In genomic region chr3:46935168-46935858, GRCh38 we compare ENCODE assay signal across 8 cellular contexts. TPM values are rescaled to one million over a fixed set of nuclear protein-coding genes. Genes with fewer than 3 reads are reported as not detected.
DNase-seq lines count a peak whose midpoint lies in the region; ATAC-seq, FAIRE-seq and TF ChIP-seq lines count a peak whose summit lies in the region.

No MANE protein-coding gene starts in this region.

- H3K9me3 Mint-ChIP-seq in activated CD4-positive, alpha-beta T cell treated with anti-CD3 and anti-CD28 coated beads, Interleukin-2, amount 10 ng/mL, durations not matched to agents 7 days and 5 days: no peaks in the 10 kb centered on the region

- peaks cover 42 to 48% of the 10 kb centered on the region in 2 donors for H3K4me1 ChIP-seq in small intestine (ENCODE audit: control insufficient read depth in 2 of 2, insufficient read depth in 1 of 2, low read depth in 1 of 2, low read length in 1 of 2)

- POLR2A ChIA-PET in activated CD4-positive, alpha-beta T cell treated with anti-CD3 and anti-CD28 coated beads, Interleukin-2, amount 10 ng/mL, durations not matched to agents 7 days and 5 days (lab: Charles Lee): no interaction called here

- H3K9me3 ChIP-seq in small intestine (ENCODE audit: control insufficient read depth, low read depth): no peaks in the 10 kb centered on the region

- 46 to 67% (median 59%) methylated on average over 7 of the region's 7 CpGs for WGBS in small intestine, 3 donors

- no peak overlapping the region for H3K4me3 ChIP-seq in astrocyte of the spinal cord (ENCODE audit: low read depth, low read length)
- no peak overlapping the region for H3K4me3 ChIP-seq in small intestine (ENCODE audit: low read depth in 1 of 2, low read length in 2 of 2)

- no peaks in the 10 kb centered on the region for H3K27me3 ChIP-seq in small intestine (ENCODE audit: control insufficient read depth in 2 of 2, insufficient read depth in 2 of 2, low read length in 2 of 2)

- TF ChIP-seq CTCF in AG09319 (IDR thresholded peaks at IDR 0.05; ENCODE audit: low read depth, low read length): peak; percentile 81
- peak; percentile 86 for TF ChIP-seq CTCF in astrocyte of the spinal cord (IDR thresholded peaks at IDR 0.05; ENCODE audit: low read depth, low read length)

- H3K4me3 Mint-ChIP-seq in activated CD4-positive, alpha-beta T cell treated with anti-CD3 and anti-CD28 coated beads, Interleukin-2, amount 10 ng/mL, durations not matched to agents 7 days and 5 days: no peak overlapping the region

- in situ Hi-C loops in astrocyte of the spinal cord (cut with HindIII; ENCODE audit: low sequenced_read_pairs): no loop called here

- no peaks in the 10 kb centered on the region for H3K27me3 Mint-ChIP-seq in activated CD4-positive, alpha-beta T cell treated with anti-CD3 and anti-CD28 coated beads, Interleukin-2, amount 10 ng/mL, durations not matched to agents 7 days and 5 days

- H3K27ac ChIP-seq in small intestine (ENCODE audit: low read depth in 1 of 2, low read length in 1 of 2): peak overlapping the region; percentile 64 to 84

- no peak for FAIRE-seq in small intestine (lab: Jason Lieb, UNC)

- peaks cover 35% of the 10 kb centered on the region for H3K36me3 Mint-ChIP-seq in activated CD4-positive, alpha-beta T cell treated with anti-CD3 and anti-CD28 coated beads, Interleukin-2, amount 10 ng/mL, durations not matched to agents 7 days and 5 days (ENCODE audit: low read depth)

- peak; percentile 81 for DNase-seq in AG09319 (ENCODE audit: extremely low read depth, low read depth)
- DNase-seq in HuH-7.5 (ENCODE audit: low spot score): peak; percentile 71
- peak; percentile 95 for DNase-seq in astrocyte of the spinal cord (ENCODE audit: low read depth, low spot score)
- peak; percentile 81 for DNase-seq in iPS-NIHi11 (ENCODE audit: low spot score)
- peak; percentile 93 for DNase-seq in small intestine
- no peak for DNase-seq in activated CD4-positive, alpha-beta T cell treated with anti-CD3 and anti-CD28 coated beads, Interleukin-2, amount 10 ng/mL, durations not matched to agents 7 days and 5 days
- no peak for DNase-seq in NCI-H1048 (lab: John Stamatoyannopoulos, UW)

- peaks cover 56% of the 10 kb centered on the region for H3K4me1 Mint-ChIP-seq in activated CD4-positive, alpha-beta T cell treated with anti-CD3 and anti-CD28 coated beads, Interleukin-2, amount 10 ng/mL, durations not matched to agents 7 days and 5 days

- no peak for ATAC-seq in GM18519 (IDR thresholded peaks at IDR 0.05; ENCODE audit: low FRiP score, unreplicated experiment)

- H3K36me3 ChIP-seq in small intestine (ENCODE audit: control insufficient read depth in 2 of 2, insufficient read depth in 2 of 2, low read length in 2 of 2): peaks cover 0 to 4% of the 10 kb centered on the region in 2 donors

- no peak overlapping the region for H3K27ac Mint-ChIP-seq in activated CD4-positive, alpha-beta T cell treated with anti-CD3 and anti-CD28 coated beads, Interleukin-2, amount 10 ng/mL, durations not matched to agents 7 days and 5 days

- CTCF ChIA-PET in activated CD4-positive, alpha-beta T cell treated with anti-CD3 and anti-CD28 coated beads, Interleukin-2, amount 10 ng/mL, durations not matched to agents 7 days and 5 days (lab: Charles Lee): interaction anchor here (0.6 to 4.1 kb wide), 6 partner anchors 9 to 1114 kb away, joined by 3 to 21 read pairs (median 6); no protein-coding TSS in a partner anchor

RNA-seq across cellular contexts. Expression of gene CCDC12, which starts 41.2 kb away (rescaled TPM):
- 10 to 100 TPM; 73.3 to 84.5 (median 78.6) TPM for polyA plus RNA-seq in small intestine
- 10 to 100 TPM; 48.7 to 56.1 TPM for total RNA-seq in activated CD4-positive, alpha-beta T cell treated with anti-CD3 and anti-CD28 coated beads, Interleukin-2, amount 10 ng/mL, durations not matched to agents 7 days and 5 days

RNA-seq across cellular contexts. Expression of gene NBEAL2, which starts 44.2 kb away (rescaled TPM):
- 10 to 100 TPM; 32.7 to 55.9 (median 50.5) TPM for polyA plus RNA-seq in small intestine
- total RNA-seq in activated CD4-positive, alpha-beta T cell treated with anti-CD3 and anti-CD28 coated beads, Interleukin-2, amount 10 ng/mL, durations not matched to agents 7 days and 5 days: 100 to 1,000 TPM; 194 to 212 TPM

RNA-seq across cellular contexts. Expression of gene PTH1R, which starts 57.8 kb away (rescaled TPM):
- polyA plus RNA-seq in small intestine: 1 to 10 TPM in 2 of 3 donors, under 1 TPM in 1; 0.67 to 5.4 (median 1.6) TPM
- not detected for total RNA-seq in activated CD4-positive, alpha-beta T cell treated with anti-CD3 and anti-CD28 coated beads, Interleukin-2, amount 10 ng/mL, durations not matched to agents 7 days and 5 days

Comparison
In these comparisons a context has a peak if more than half of its experiments do, and no peak if none do; other contexts are left out.
1. DNase-seq: peak in AG09319 (single experiment), HuH-7.5 (single experiment), astrocyte of the spinal cord (single experiment), iPS-NIHi11 (single experiment) and small intestine (single experiment); none in activated CD4-positive, alpha-beta T cell treated with anti-CD3 and anti-CD28 coated beads, Interleukin-2, amount 10 ng/mL, durations not matched to agents 7 days and 5 days (single experiment) and NCI-H1048 (single experiment).